In the genomic region with DNA sequence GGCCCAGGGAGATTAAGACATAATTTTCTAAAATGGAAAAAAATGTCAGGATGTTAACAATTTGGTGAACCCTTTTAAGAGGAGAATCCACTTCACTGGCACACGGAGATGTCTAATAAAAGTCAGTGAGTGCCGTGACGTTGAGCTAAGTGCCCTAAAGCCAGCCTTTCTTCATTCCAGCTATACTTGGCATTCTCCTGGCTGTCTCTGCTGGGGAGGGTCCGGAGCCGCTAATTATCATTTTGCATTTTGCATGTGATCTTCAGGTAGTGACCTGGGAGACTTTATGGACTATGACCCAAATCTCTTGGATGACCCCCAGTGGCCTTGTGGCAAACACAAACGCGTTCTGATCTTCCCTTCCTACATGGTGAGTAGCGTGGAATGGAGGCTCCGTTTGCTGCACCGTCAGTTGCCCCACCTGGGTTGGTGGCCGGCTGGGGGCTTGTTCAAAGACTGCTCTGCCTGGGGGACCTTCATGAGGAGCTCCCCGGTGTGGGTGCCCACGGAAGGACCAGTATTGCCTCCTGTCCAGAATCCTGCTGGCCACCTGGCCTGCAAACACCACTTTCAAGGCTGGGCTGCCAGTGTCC, we compare ENCODE assay signal across 1 cellular context.
TF ChIP-seq lines count a peak whose summit lies in the region.

No MANE protein-coding gene starts in this region.

TF ChIP-seq in K562, 482 proteins besides CTCF, POLR2A, EP300 and RAD21 (continued from another document):
- TF ChIP-seq FOXP4 (CRISPR knock-in tag; IDR thresholded peaks at IDR 0.05; ENCODE audit: borderline replicate concordance) = no peak
- TF ChIP-seq ZNF668 (CRISPR knock-in tag; IDR thresholded peaks at IDR 0.05) = no peak
- TF ChIP-seq JUND (IDR thresholded peaks at IDR 0.05; ENCODE audit: borderline replicate concordance, low read depth, low read length) = no peak
- no peak for TF ChIP-seq JUND (tag; IDR thresholded peaks at IDR 0.05; ENCODE audit: borderline replicate concordance, low read depth, low read length)
- no peak for TF ChIP-seq PTBP1 (IDR thresholded peaks at IDR 0.05; ENCODE audit: low read depth, low read length)
- no peak for TF ChIP-seq MCM7 (IDR thresholded peaks at IDR 0.05)
